In genomic region chr4:186832906-186833305, GRCh38 we compare ENCODE assay signal across 16 cellular contexts.
A peak's percentile ranks its signal among the peaks of the same experiment; 100 is the strongest.
DNase-seq lines count a peak whose midpoint lies in the region; ATAC-seq, FAIRE-seq and TF ChIP-seq lines count a peak whose summit lies in the region.
"Had no signal": no experiment of that assay in that cellular context is flagged by ENCODE, and none has a peak within 500 bp of the region (broad histone marks: within the 10 kb centered on the region; RNA-seq: fewer than 3 reads in every experiment).

No MANE protein-coding gene starts in this region.

- peak overlapping the region; percentile 16; the same call in 1 of the 2 replicates for H2BK20ac ChIP-seq in IMR-90 (ENCODE audit: low read depth, low read length)

- H3K36me3 ChIP-seq in IMR-90 (ENCODE audit: control insufficient read depth, insufficient read depth, low read length) (no peaks in the 10 kb centered on the region), astrocyte (ENCODE audit: insufficient read depth, low read length) (no peaks in the 10 kb centered on the region), mucosa of descending colon (ENCODE audit: low read depth) (no peaks in the 10 kb centered on the region)
- H3K36me3 ChIP-seq: BLaER1 treated with 17β-estradiol and CSF1 and Interleukin-3, amounts not matched to agents 10 nM and 100 nM had no signal

- H3K9me3 ChIP-seq in IMR-90 (ENCODE audit: control insufficient read depth, insufficient read depth, low read length) = 0 out of 2 replicates have a peak, but pooled peaks cover 2% of the 10 kb centered on the region
- no peaks in the 10 kb centered on the region for H3K9me3 ChIP-seq in astrocyte (ENCODE audit: insufficient read depth, low read depth, low read length)
- H3K9me3 ChIP-seq in mucosa of descending colon = no peaks in the 10 kb centered on the region
- H3K9me3 ChIP-seq: A549 had no signal

- no peak overlapping the region for H3K4me3 ChIP-seq in IMR-90 (ENCODE audit: insufficient read depth, low read depth, low read length)
- H3K4me3 ChIP-seq in astrocyte (ENCODE audit: insufficient read depth, low read depth, low read length) = no peak overlapping the region
- no peak overlapping the region for H3K4me3 ChIP-seq in fibroblast of pulmonary artery (replicated peaks; ENCODE audit: low read depth, low read length)
- no peak overlapping the region for H3K4me3 ChIP-seq in mucosa of descending colon
- H3K4me3 ChIP-seq: A549; BLaER1 treated with 17β-estradiol and CSF1 and Interleukin-3, amounts not matched to agents 10 nM and 100 nM had no signal

- H3K14ac ChIP-seq in IMR-90 (replicated peaks; ENCODE audit: low read depth, low read length) = no peak overlapping the region

- H3K56ac ChIP-seq in IMR-90 (ENCODE audit: extremely low read depth, insufficient read depth, low read length) = no peak overlapping the region

- no peak overlapping the region for H3K27ac Mint-ChIP-seq in astrocyte (ENCODE audit: unreplicated experiment)
- H3K27ac Mint-ChIP-seq: IgD-negative memory B cell had no signal

- no peak overlapping the region for H2AK9ac ChIP-seq in IMR-90 (replicated peaks; ENCODE audit: low read depth, low read length, poor library complexity)

- CTCF ChIA-PET in IMR-90 (lab: Yijun Ruan, JAX) = no interaction called here

- 0 out of 2 replicates have a peak overlapping the region, but pooled peaks have one; percentile 11 for H2AK5ac ChIP-seq in IMR-90 (ENCODE audit: low read depth, low read length)

- H4K8ac ChIP-seq in IMR-90 (ENCODE audit: low read depth in 2 of 2, low read length in 2 of 2) = no peak overlapping the region

- peak; percentile 52 for FAIRE-seq in astrocyte (lab: Jason Lieb, UNC)
- FAIRE-seq in GM19239 (lab: Jason Lieb, UNC) = no peak
- FAIRE-seq: A549 had no signal

- peak overlapping the region; percentile 32; the same call in 1 of the 2 replicates for H2BK120ac ChIP-seq in IMR-90 (ENCODE audit: low read depth, low read length)

- H3K4me3 Mint-ChIP-seq in astrocyte (ENCODE audit: unreplicated experiment) = no peak overlapping the region
- H3K4me3 Mint-ChIP-seq: IgD-negative memory B cell had no signal

- H2BK15ac ChIP-seq in IMR-90 (ENCODE audit: low read depth, low read length) = 0 out of 3 replicates have a peak overlapping the region, but pooled peaks have one; percentile 35

- no peaks in the 10 kb centered on the region for H4K20me1 ChIP-seq in IMR-90 (ENCODE audit: insufficient read depth, low read length)
- no peaks in the 10 kb centered on the region for H4K20me1 ChIP-seq in astrocyte (ENCODE audit: insufficient read depth, low read length)
- H4K20me1 ChIP-seq: BLaER1 treated with 17β-estradiol and CSF1 and Interleukin-3, amounts not matched to agents 10 nM and 100 nM had no signal

- H3K4me1 ChIP-seq in IMR-90 (ENCODE audit: control insufficient read depth, insufficient read depth, low read length) (peaks cover 17% of the 10 kb centered on the region), astrocyte (ENCODE audit: insufficient read depth, low read length) (peaks cover 14% of the 10 kb centered on the region), mucosa of descending colon (ENCODE audit: low read depth) (no peaks in the 10 kb centered on the region)

- H2AFZ ChIP-seq in IMR-90 (replicated peaks; ENCODE audit: low read length, poor library complexity) (no peak overlapping the region), astrocyte (ENCODE audit: low read depth, low read length) (no peak overlapping the region)

- no peak overlapping the region for H2BK5ac ChIP-seq in IMR-90 (ENCODE audit: low read depth, low read length, poor library complexity, severe bottlenecking)

- intact Hi-C loops in IMR-90 (cut with micrococcal nuclease) (no loop called here), mucosa of descending colon (cut with DNase I, micrococcal nuclease) (no loop called here)

- dilution Hi-C loops in IMR-90 (cut with HindIII; ENCODE audit: low sequenced_read_pairs, unreplicated experiment) = no loop called here

- no peak for TF ChIP-seq RAD21 in IMR-90 (IDR thresholded peaks at IDR 0.05; ENCODE audit: low read length)

- no peak for ATAC-seq in IMR-90 (ENCODE audit: low read depth)
- ATAC-seq in mucosa of descending colon = peak; percentile 42
- no peak for ATAC-seq in HG03025 (IDR thresholded peaks at IDR 0.05; ENCODE audit: low FRiP score, unreplicated experiment)
- ATAC-seq: A549 had no signal

- peaks cover 1% of the 10 kb centered on the region for H3K9me3 Mint-ChIP-seq in astrocyte (ENCODE audit: unreplicated experiment)

- no TSS peak for BruUV-seq in IMR-90 (replicated peaks; lab: Mats Ljungman, UMichigan)

- H3K4me2 ChIP-seq in IMR-90 (ENCODE audit: low read depth, low read length) = no peak overlapping the region
- no peak overlapping the region for H3K4me2 ChIP-seq in astrocyte (ENCODE audit: low read length)
- H3K4me2 ChIP-seq: A549; BLaER1 treated with 17β-estradiol and CSF1 and Interleukin-3, amounts not matched to agents 10 nM and 100 nM had no signal

- no peak overlapping the region; the same call in 1 of the 2 replicates for H4K91ac ChIP-seq in IMR-90 (ENCODE audit: insufficient read depth, low read depth, low read length)

- H3K79me2 ChIP-seq in astrocyte (ENCODE audit: insufficient read depth, low read length) = no peaks in the 10 kb centered on the region

- H3K36me3 Mint-ChIP-seq in astrocyte (ENCODE audit: low read depth, unreplicated experiment) = no peaks in the 10 kb centered on the region

- H3K79me1 ChIP-seq in IMR-90 (ENCODE audit: low read depth in 1 of 2, low read length in 2 of 2) = 0 out of 4 replicates have a peak, but pooled peaks cover 0 to 3% of the 10 kb centered on the region in 2 experiments

- TF ChIP-seq POLR2A in IMR-90 (IDR thresholded peaks at IDR 0.05; ENCODE audit: low read depth, low read length) = no peak

- H3K27me3 Mint-ChIP-seq in astrocyte (ENCODE audit: low read depth, unreplicated experiment) = no peaks in the 10 kb centered on the region
- H3K27me3 Mint-ChIP-seq: IgD-negative memory B cell had no signal

- H3K4ac ChIP-seq in IMR-90 (ENCODE audit: low read depth, low read length) = no peak overlapping the region

- H3K9me1 ChIP-seq in IMR-90 (ENCODE audit: insufficient read depth, low read length) = peaks cover 10% of the 10 kb centered on the region

- in situ Hi-C loops in IMR-90 (cut with MboI; ENCODE audit: low sequenced_read_pairs) = no loop called here

- no peak overlapping the region for H3K23ac ChIP-seq in IMR-90 (ENCODE audit: low read depth, low read length)

- H4K5ac ChIP-seq in IMR-90 (ENCODE audit: low read depth, low read length) = peak overlapping the region; percentile 51; the same call in 1 of the 2 replicates

- peak overlapping the region; percentile 69; the same call in 1 of the 2 replicates for H3K18ac ChIP-seq in IMR-90 (ENCODE audit: low read depth, low read length)

- H3K27ac ChIP-seq in IMR-90 (ENCODE audit: insufficient read depth, low read length) (no peak overlapping the region), astrocyte (ENCODE audit: low read depth, low read length) (no peak overlapping the region)
- H3K27ac ChIP-seq: A549; BLaER1 treated with 17β-estradiol and CSF1 and Interleukin-3, amounts not matched to agents 10 nM and 100 nM had no signal

- no peak for DNase-seq in IMR-90
- DNase-seq in astrocyte (ENCODE audit: low read depth) = peak; percentile 51
- DNase-seq in fibroblast of pulmonary artery (ENCODE audit: low read depth) = peak; percentile 79
- no peak for DNase-seq in mucosa of descending colon
- no peak for DNase-seq in NCI-H1105 (lab: John Stamatoyannopoulos, UW)
- DNase-seq in T1000 (lab: John Stamatoyannopoulos, UW) = no peak
- DNase-seq in GM19239 (ENCODE audit: insufficient read length, low spot score) = no peak
- DNase-seq: NCI-H1417, NCI-H187 treated with DMSO at 0.1 percent for 48 hours, NCI-H446, NCI-H69, SIG-M5 had no signal

- no CpG with 5 or more reads among the region's 1 CpG for WGBS in IMR-90 (ENCODE audit: extremely low coverage in 2 of 2, insufficient read length in 1 of 2), 2 experiments

- no peak for TF ChIP-seq CTCF in IMR-90 (conservative IDR thresholded peaks at IDR 0.05; ENCODE audit: low read depth, low read length)
- TF ChIP-seq CTCF in astrocyte (IDR thresholded peaks at IDR 0.05; ENCODE audit: insufficient read depth, low read depth, low read length) = no peak
- TF ChIP-seq CTCF in fibroblast of pulmonary artery (IDR thresholded peaks at IDR 0.05; ENCODE audit: low read length, missing control alignments) = no peak
- TF ChIP-seq CTCF in mucosa of descending colon (IDR thresholded peaks at IDR 0.05) = no peak

- no peaks in the 10 kb centered on the region for H3K4me1 Mint-ChIP-seq in astrocyte (ENCODE audit: low read depth, unreplicated experiment)
- H3K4me1 Mint-ChIP-seq: IgD-negative memory B cell had no signal

- H3K27me3 ChIP-seq in IMR-90 (ENCODE audit: control insufficient read depth, insufficient read depth, low read length) = no peaks in the 10 kb centered on the region
- H3K27me3 ChIP-seq in astrocyte (ENCODE audit: insufficient read depth, low read length) = peaks cover 3% of the 10 kb centered on the region
- H3K27me3 ChIP-seq: BLaER1 treated with 17β-estradiol and CSF1 and Interleukin-3, amounts not matched to agents 10 nM and 100 nM had no signal

- H3K9ac ChIP-seq in IMR-90 (ENCODE audit: low read depth, low read length) = no peak overlapping the region
- H3K9ac ChIP-seq in astrocyte (ENCODE audit: low read length) = no peak overlapping the region
- H3K9ac ChIP-seq: BLaER1 treated with 17β-estradiol and CSF1 and Interleukin-3, amounts not matched to agents 10 nM and 100 nM had no signal

- POLR2A ChIA-PET in IMR-90 (lab: Charles Lee; ENCODE audit: unreplicated experiment) = no interaction called here

TF ChIP-seq in IMR-90, 13 proteins besides CTCF, POLR2A, EP300 and RAD21:
- TF ChIP-seq CEBPB (IDR thresholded peaks at IDR 0.05; ENCODE audit: low read depth, low read length) (no peak), MXI1 (IDR thresholded peaks at IDR 0.05; ENCODE audit: borderline replicate concordance, low read depth, low read length) (no peak), CHD1 (IDR thresholded peaks at IDR 0.05; ENCODE audit: low read depth, low read length) (no peak), BHLHE40 (IDR thresholded peaks at IDR 0.05; ENCODE audit: low read depth, low read length) (no peak), FOS (IDR thresholded peaks at IDR 0.05; ENCODE audit: low read depth, low read length) (no peak), ELK1 (IDR thresholded peaks at IDR 0.05; ENCODE audit: borderline replicate concordance, low read depth, low read length) (no peak)
TF ChIP-seq in IMR-90: peak in this region for 0.

Comparison
In these comparisons a context has a peak if more than half of its experiments do, and no peak if none do; other contexts are left out.
1. DNase-seq: peak in astrocyte (single experiment) and fibroblast of pulmonary artery (single experiment); none in IMR-90 (single experiment), mucosa of descending colon (0 of 3), NCI-H1105 (single experiment), T1000 (single experiment) and GM19239 (single experiment).